Comparison of ENCODE assay signal across 9 cellular contexts in genomic region chr12:112947314-112947713, GRCh38. TPM values are rescaled to one million over a fixed set of nuclear protein-coding genes. Genes with fewer than 3 reads are reported as not detected.
"Had no signal": no experiment of that assay in that cellular context is flagged by ENCODE, and none has a peak within 500 bp of the region (broad histone marks: within the 10 kb centered on the region; RNA-seq: fewer than 3 reads in every experiment).

No MANE protein-coding gene starts in this region.

- DNase-seq: GDM1, GF-D8 had no signal

- H3K4me3 ChIP-seq: GM12878 had no signal

- FAIRE-seq: G401.6, GM12878, GM12891, GM12892, GM18507, GM19239 had no signal

- ATAC-seq: GM12878 had no signal

RNA-seq across cellular contexts. Expression of gene OAS2, which starts 31.0 kb away (rescaled TPM):
- total RNA-seq: G401 had no signal

RNA-seq across cellular contexts. Expression of gene OAS1, which starts 40.6 kb away (rescaled TPM):
- total RNA-seq: G401 had no signal
